ENCODE assay signal across 8 cellular contexts in the genomic region with DNA sequence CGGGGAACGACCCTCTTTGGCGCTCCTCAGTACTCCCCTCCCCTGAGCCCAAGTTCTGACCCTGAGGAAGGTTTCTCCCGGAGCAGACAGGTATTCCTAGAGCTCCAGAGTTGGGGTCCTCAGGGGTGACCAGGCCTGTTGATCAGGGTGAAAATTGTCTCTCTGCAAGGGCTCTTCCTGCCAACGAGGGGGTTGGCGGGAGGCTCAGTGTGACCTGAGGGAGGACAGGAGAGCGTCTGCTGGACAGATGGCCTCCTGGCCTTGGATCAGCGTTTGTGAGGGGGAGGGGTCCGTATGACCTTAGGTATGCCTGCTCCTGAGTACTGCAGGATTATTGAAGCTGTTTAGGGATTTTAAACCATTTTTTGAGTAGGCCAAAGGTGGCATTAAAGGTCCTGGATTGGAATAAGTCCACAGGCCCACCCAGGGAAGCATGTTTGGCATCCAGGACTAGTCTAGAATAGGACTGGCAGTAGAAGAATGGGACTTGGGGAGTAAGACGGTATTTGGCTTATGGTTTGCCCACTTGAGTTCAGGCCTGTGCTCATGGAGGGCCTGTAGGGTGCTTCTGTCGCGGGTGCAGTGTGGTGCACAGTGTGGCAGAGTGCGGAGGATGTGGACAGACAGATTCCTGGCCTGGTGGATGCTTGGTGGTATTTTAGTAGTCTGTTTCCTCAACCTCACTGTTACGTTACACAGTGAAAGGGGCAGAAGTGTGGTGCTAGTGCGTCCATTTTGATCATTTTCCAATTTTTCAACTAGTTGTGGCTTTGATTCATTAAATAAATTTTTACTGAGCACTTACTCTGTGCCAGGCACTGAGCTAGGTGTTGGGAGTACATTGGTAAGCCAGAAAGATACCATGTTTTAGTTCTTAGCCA. TPM values are rescaled to one million over a fixed set of nuclear protein-coding genes. Genes with fewer than 3 reads are reported as not detected.
DNase-seq lines count a peak whose midpoint lies in the region; ATAC-seq and FAIRE-seq lines count a peak whose summit lies in the region.

No MANE protein-coding gene starts in this region.

- H2BK5ac ChIP-seq in trophoblast cell (ENCODE audit: low read depth, low read length, poor library complexity) = peak overlapping the region; percentile 44

- peak overlapping the region; percentile 68 for H3K4me2 ChIP-seq in trophoblast cell (ENCODE audit: low read length)

- peaks cover 2 to 3% of the 10 kb centered on the region in 2 experiments for H3K36me3 ChIP-seq in trophoblast cell (ENCODE audit: control insufficient read depth in 1 of 2, insufficient read depth in 2 of 2, low read length in 2 of 2)

- no peaks in the 10 kb centered on the region for H3K9me3 ChIP-seq in trophoblast cell (ENCODE audit: insufficient read depth, low read depth, low read length)

- peak overlapping the region; percentile 96 for H3K14ac ChIP-seq in trophoblast cell (ENCODE audit: low read length)

- peak overlapping the region; percentile 1 for H2AFZ ChIP-seq in trophoblast cell (ENCODE audit: insufficient read depth, low read length, poor library complexity)

- peak overlapping the region; percentile 67 for H4K8ac ChIP-seq in trophoblast cell (ENCODE audit: low read depth, low read length)

- H3K23ac ChIP-seq in trophoblast cell (ENCODE audit: low read length) = no peak overlapping the region

- H2BK12ac ChIP-seq in trophoblast cell (ENCODE audit: low read length) = no peak overlapping the region

- peak overlapping the region; percentile 87 for H3K18ac ChIP-seq in trophoblast cell (ENCODE audit: low read length)

- peak overlapping the region; percentile 98 for H4K91ac ChIP-seq in trophoblast cell (ENCODE audit: low read depth, low read length)

- peak; percentile 2 for ATAC-seq in HG03039 (IDR thresholded peaks at IDR 0.05; ENCODE audit: unreplicated experiment)
- ATAC-seq in HG02884 (IDR thresholded peaks at IDR 0.05; ENCODE audit: unreplicated experiment) = no peak

- peak overlapping the region; percentile 93 for H3K4me3 ChIP-seq in trophoblast cell (ENCODE audit: low read depth, low read length)

- peak overlapping the region; percentile 29 for H3K9ac ChIP-seq in trophoblast cell (ENCODE audit: low read length)

- H4K12ac ChIP-seq in trophoblast cell (ENCODE audit: low read depth, low read length) = peak overlapping the region; percentile 19

- no peak for FAIRE-seq in RCC 7860 (lab: Jason Lieb, UNC)

- peaks cover 12% of the 10 kb centered on the region for H3K79me1 ChIP-seq in trophoblast cell (ENCODE audit: low read length)

- peak overlapping the region; percentile 49 for H2AK5ac ChIP-seq in trophoblast cell (ENCODE audit: low read length)

- peak overlapping the region; percentile 94 for H3K27ac ChIP-seq in trophoblast cell (ENCODE audit: low read depth, low read length)

- no CpG with 5 or more reads among the region's 15 CpGs for WGBS in trophoblast cell (ENCODE audit: extremely low coverage, insufficient coverage, insufficient read length)

- DNase-seq in EH (ENCODE audit: low read depth) (peak; percentile 37), RCC 7860 (ENCODE audit: low spot score) (peak; percentile 11), glomerular visceral epithelial cell (ENCODE audit: extremely low spot score) (peak; percentile 54), trophoblast cell (peak in 1 of 2 donors; percentile 49), NCI-H510A (lab: John Stamatoyannopoulos, UW) (no peak)
- DNase-seq in activated gamma-delta T cell treated with anti-CD3 and anti-CD28 coated beads, Interleukin-2, amount 50 U/mL, for 16 hours (ENCODE audit: low read depth) = peak; percentile 20

- H2BK120ac ChIP-seq in trophoblast cell (ENCODE audit: insufficient read depth, low read length, poor library complexity) = peak overlapping the region; percentile 57

- H3K4me1 ChIP-seq in trophoblast cell (ENCODE audit: control insufficient read depth in 1 of 2, insufficient read depth in 2 of 2, low read length in 2 of 2) = peaks cover 5 to 8% of the 10 kb centered on the region in 2 experiments

- H3K79me2 ChIP-seq in trophoblast cell (ENCODE audit: control insufficient read depth, insufficient read depth, low read length, poor library complexity) = peaks cover 31% of the 10 kb centered on the region

- H3K27me3 ChIP-seq in trophoblast cell (ENCODE audit: insufficient read depth, low read length) = no peaks in the 10 kb centered on the region

- peak overlapping the region; percentile 66 for H3K4ac ChIP-seq in trophoblast cell (ENCODE audit: low read depth, low read length)

RNA-seq across cellular contexts. Expression of gene ZNF592, which starts 1.0 kb away (rescaled TPM):
- polyA plus RNA-seq in trophoblast cell (2013) = 25.3 and 25.7 TPM in 2 replicates

RNA-seq across cellular contexts. Expression of gene SEC11A, which starts 33.4 kb away (rescaled TPM):
- polyA plus RNA-seq in trophoblast cell (2013) = 316 and 319 TPM in 2 replicates
